36 cellular contexts compared by ENCODE assay signal in genomic region chr16:12217341-12217740, GRCh38.
"Had no signal": no experiment of that assay in that cellular context is flagged by ENCODE, and none has a peak within 500 bp of the region (broad histone marks: within the 10 kb centered on the region; RNA-seq: fewer than 3 reads in every experiment).

No MANE protein-coding gene starts in this region.

- H3K9me3 ChIP-seq: adrenal gland, body of pancreas had no signal

- H3K36me3 ChIP-seq: adrenal gland, brain microvascular endothelial cell, breast epithelium, WERI-Rb-1 had no signal

- FAIRE-seq: astrocyte, TTC549 had no signal

- H3K27ac ChIP-seq: adrenal gland, body of pancreas, brain microvascular endothelial cell, breast epithelium, WERI-Rb-1 had no signal

- DNase-seq: activated CD4-positive, alpha-beta memory T cell treated with anti-CD3 and anti-CD28 coated beads, Interleukin-2, amount 10 ng/mL, durations not matched to agents 7 days and 5 days; activated CD4-positive, alpha-beta T cell treated with anti-CD3 and anti-CD28 coated beads for 1 hour; activated CD4-positive, alpha-beta T cell treated with anti-CD3 and anti-CD28 coated beads for 36 hours; activated CD4-positive, alpha-beta T cell treated with anti-CD3 and anti-CD28 coated beads for 48 hours; activated CD4-positive, alpha-beta T cell treated with anti-CD3 and anti-CD28 coated beads, Interleukin-2, amount 10 ng/mL, durations not matched to agents 7 days and 5 days; activated CD4-positive, alpha-beta T cell treated with anti-CD3 and anti-CD28 coated beads, Interleukin-2, amount 50 U/mL, for 48 hours; activated CD4-positive, CD25-positive, alpha-beta regulatory T cell; activated CD8-positive, alpha-beta memory T cell treated with anti-CD3 and anti-CD28 coated beads for 24 hours; activated CD8-positive, alpha-beta memory T cell treated with anti-CD3 and anti-CD28 coated beads, Interleukin-2, amount 10 ng/mL, durations not matched to agents 7 days and 5 days; activated CD8-positive, alpha-beta memory T cell treated with anti-CD3 and anti-CD28 coated beads, Interleukin-2, amount 50 U/mL, for 48 hours; activated CD8-positive, alpha-beta T cell treated with anti-CD3 and anti-CD28 coated beads, Interleukin-2, amount 10 ng/mL, durations not matched to agents 7 days and 5 days; activated effector memory CD4-positive, alpha-beta T cell treated with anti-CD3 and anti-CD28 coated beads, Interleukin-2, amount 50 U/mL, for 16 hours; activated gamma-delta T cell treated with Interleukin-2 at 50 U/mL for 16 hours; activated naive CD4-positive, alpha-beta T cell; activated naive CD4-positive, alpha-beta T cell treated with anti-CD3 and anti-CD28 coated beads for 36 hours; activated naive CD4-positive, alpha-beta T cell treated with anti-CD3 and anti-CD28 coated beads, Interleukin-2, amount 50 U/mL, for 16 hours; activated naive CD8-positive, alpha-beta T cell treated with anti-CD3 and anti-CD28 coated beads for 36 hours; activated T-cell treated with anti-CD3 and anti-CD28 coated beads, Interleukin-2, amount 50 U/mL, for 24 hours; activated T-cell treated with anti-CD3 and anti-CD28 coated beads, Interleukin-2, amount 50 U/mL, for 72 hours; adrenal gland; amniotic stem cell; aorta; body of pancreas; brain microvascular endothelial cell; central memory CD4-positive, alpha-beta T cell; T-helper 1 cell; T-helper 2 cell; T-helper 9 cell; WERI-Rb-1 had no signal

- ATAC-seq: activated CD4-positive, alpha-beta T cell treated with anti-CD3 and anti-CD28 coated beads for 36 hours; activated CD4-positive, CD25-positive, alpha-beta regulatory T cell treated with anti-CD3 and anti-CD28 coated beads, Interleukin-2, amount 50 U/mL, for 24 hours; activated CD8-positive, alpha-beta memory T cell treated with anti-CD3 and anti-CD28 coated beads, Interleukin-2, amount 10 ng/mL, durations not matched to agents 7 days and 5 days; activated CD8-positive, alpha-beta T cell treated with anti-CD3 and anti-CD28 coated beads, Interleukin-2, amount 10 ng/mL, durations not matched to agents 7 days and 5 days; activated naive CD4-positive, alpha-beta T cell treated with anti-CD3 and anti-CD28 coated beads, Interleukin-2, amount 50 U/mL, for 72 hours; activated T-cell treated with anti-CD3 and anti-CD28 coated beads, Interleukin-2, amount 50 U/mL, for 72 hours; activated T-helper 17 cell treated with anti-CD3 and anti-CD28 coated beads, Interleukin-2, amount 50 U/mL, for 72 hours; body of pancreas; WTC11 had no signal

- H3K4me1 ChIP-seq: adrenal gland, body of pancreas, breast epithelium had no signal

- H3K4me3 ChIP-seq: adrenal gland, body of pancreas, breast epithelium had no signal

- H3K27me3 ChIP-seq: adrenal gland, body of pancreas, brain microvascular endothelial cell, breast epithelium had no signal
